In the genomic region with DNA sequence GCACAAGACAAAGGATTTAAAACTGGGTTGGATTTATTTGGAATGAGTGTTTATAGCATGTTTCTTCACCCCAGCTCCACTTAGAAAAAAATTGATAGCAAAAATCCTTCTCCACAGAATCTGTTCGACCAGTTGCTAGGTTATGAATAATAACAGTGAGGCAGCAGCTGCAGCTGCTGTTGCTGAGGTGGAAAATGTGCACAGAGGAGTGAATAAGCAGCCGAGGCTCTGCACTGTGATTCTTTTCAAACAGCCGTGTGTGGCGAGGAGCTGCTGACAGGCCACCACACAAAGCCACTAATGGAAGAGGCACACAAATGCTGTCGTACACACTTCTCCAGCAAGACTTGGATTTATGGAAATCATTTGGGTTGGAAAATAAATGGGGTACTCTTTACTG, we compare ENCODE assay signal across 10 cellular contexts. TPM values are rescaled to one million over a fixed set of nuclear protein-coding genes. Genes with fewer than 3 reads are reported as not detected.
DNase-seq lines count a peak whose midpoint lies in the region; ATAC-seq and TF ChIP-seq lines count a peak whose summit lies in the region.
"Had no signal": no experiment of that assay in that cellular context is flagged by ENCODE, and none has a peak within 500 bp of the region (broad histone marks: within the 10 kb centered on the region; RNA-seq: fewer than 3 reads in every experiment).

No MANE protein-coding gene starts in this region.

- H3K4me3 ChIP-seq in AG10803 (ENCODE audit: low read length) = no peak overlapping the region
- H3K4me3 ChIP-seq in brain microvascular endothelial cell (ENCODE audit: low read depth, low read length) = no peak overlapping the region
- no peak overlapping the region for H3K4me3 ChIP-seq in esophagus squamous epithelium

- no peaks in the 10 kb centered on the region for H3K9me3 ChIP-seq in esophagus squamous epithelium

- peak overlapping the region; percentile 82 for H3K27ac Mint-ChIP-seq in mesothelial cell of epicardium
- H3K27ac Mint-ChIP-seq in CD14-positive monocyte = peak overlapping the region in 2 of 7 donors; percentile 19 to 39

- H3K36me3 Mint-ChIP-seq in mesothelial cell of epicardium (peaks cover 4% of the 10 kb centered on the region), CD14-positive monocyte (peaks cover 10 to 22% of the 10 kb centered on the region in 2 donors)

- H3K27me3 Mint-ChIP-seq in mesothelial cell of epicardium (ENCODE audit: low read depth) = no peaks in the 10 kb centered on the region
- peaks cover 2 to 6% (median 3%) of the 10 kb centered on the region in 3 donors for H3K27me3 Mint-ChIP-seq in CD14-positive monocyte (ENCODE audit: low read depth in 3 of 3)

- H3K4me1 ChIP-seq in esophagus squamous epithelium = peaks cover 4 to 69% (median 5%) of the 10 kb centered on the region in 3 donors

- 46 to 50% methylated on average over 5 of the region's 5 CpGs for WGBS in esophagus squamous epithelium, 2 donors

- H3K4me3 Mint-ChIP-seq in mesothelial cell of epicardium (no peak overlapping the region), CD14-positive monocyte (no peak overlapping the region)

- TF ChIP-seq POLR2A in esophagus squamous epithelium (IDR thresholded peaks at IDR 0.05) = no peak

- no peaks in the 10 kb centered on the region for H3K27me3 ChIP-seq in brain microvascular endothelial cell (replicated peaks)
- H3K27me3 ChIP-seq in esophagus squamous epithelium = no peaks in the 10 kb centered on the region

- peaks cover 8% of the 10 kb centered on the region for H3K36me3 ChIP-seq in brain microvascular endothelial cell (replicated peaks)
- H3K36me3 ChIP-seq in esophagus squamous epithelium = peaks cover 0 to 31% (median 0%) of the 10 kb centered on the region in 3 donors

- peak overlapping the region; percentile 23 for H3K27ac ChIP-seq in brain microvascular endothelial cell
- peak overlapping the region in 2 of 4 donors; percentile 5 to 44 for H3K27ac ChIP-seq in esophagus squamous epithelium

- H3K9me3 Mint-ChIP-seq in mesothelial cell of epicardium = no peaks in the 10 kb centered on the region
- peaks cover 0 to 2% (median 0%) of the 10 kb centered on the region in 7 donors for H3K9me3 Mint-ChIP-seq in CD14-positive monocyte

- ATAC-seq in GM19351 (IDR thresholded peaks at IDR 0.05; ENCODE audit: unreplicated experiment) (no peak), GM19035 (IDR thresholded peaks at IDR 0.05; ENCODE audit: unreplicated experiment) (no peak)

- in situ Hi-C loops in brain microvascular endothelial cell (cut with HindIII; ENCODE audit: low pct_ligation_motif_present, low sequenced_read_pairs) = no loop called here

- H3K4me1 Mint-ChIP-seq in mesothelial cell of epicardium (peaks cover 39% of the 10 kb centered on the region), CD14-positive monocyte (peaks cover 59% of the 10 kb centered on the region)

- TF ChIP-seq CTCF in AG10803 (conservative IDR thresholded peaks at IDR 0.05; ENCODE audit: low read length) (no peak), brain microvascular endothelial cell (IDR thresholded peaks at IDR 0.05; ENCODE audit: low read depth, low read length, missing control alignments) (no peak), mesothelial cell of epicardium (IDR thresholded peaks at IDR 0.05; ENCODE audit: unreplicated experiment) (no peak), CD14-positive monocyte (IDR thresholded peaks at IDR 0.05) (no peak), esophagus squamous epithelium (IDR thresholded peaks at IDR 0.05) (no peak)

- DNase-seq in AG10803 (ENCODE audit: low read depth) (peak; percentile 83), NCI-H1417 (lab: John Stamatoyannopoulos, UW) (peak in 2 of 3 experiments; percentile 46 to 80), brain microvascular endothelial cell (peak; percentile 56), mesothelial cell of epicardium (ENCODE audit: low spot score in 2 of 2, unreplicated experiment in 2 of 2) (no peak), CD14-positive monocyte (ENCODE audit: low spot score) (no peak), esophagus squamous epithelium (lab: John Stamatoyannopoulos, UW) (no peak)
- DNase-seq: DMS79 treated with DMSO at 0.1 percent for 48 hours, NCI-H2029 treated with DMSO at 0.1 percent for 48 hours had no signal

- intact Hi-C loops in CD14-positive monocyte (cut with micrococcal nuclease) (no loop called here), esophagus squamous epithelium (cut with DNase I) (no loop called here)

RNA-seq across cellular contexts. Expression of a gene that starts 6.4 kb away (rescaled TPM):
- total RNA-seq in mesothelial cell of epicardium = 8.8 to 10.5 TPM (median 9.1 TPM) in 3 replicates
- 1 to 10 TPM; 1.0 to 6.8 TPM for polyA plus RNA-seq in CD14-positive monocyte
- 10 to 100 TPM in 3 of 4 donors, 1 to 10 TPM in 1; 4.4 to 34.1 (median 21.9) TPM for total RNA-seq in esophagus squamous epithelium

RNA-seq across cellular contexts. Expression of a gene that starts 12.8 kb away (rescaled TPM):
- total RNA-seq in mesothelial cell of epicardium (851 to 889 TPM (median 875 TPM) in 3 replicates), esophagus squamous epithelium (1,000 to 10,000 TPM in 2 of 4 donors, 100 to 1,000 TPM in 2; 398 to 1,284 (median 964) TPM)
- polyA plus RNA-seq in CD14-positive monocyte = 1,000 to 10,000 TPM; 1,417 to 1,781 TPM

Comparison
In these comparisons a context has a peak if more than half of its experiments do, and no peak if none do; other contexts are left out.
1. DNase-seq: peak in AG10803 (single experiment), NCI-H1417 (2 of 3) and brain microvascular endothelial cell (single experiment); none in mesothelial cell of epicardium (0 of 2), CD14-positive monocyte (single experiment) and esophagus squamous epithelium (single experiment).